In the genomic region with DNA sequence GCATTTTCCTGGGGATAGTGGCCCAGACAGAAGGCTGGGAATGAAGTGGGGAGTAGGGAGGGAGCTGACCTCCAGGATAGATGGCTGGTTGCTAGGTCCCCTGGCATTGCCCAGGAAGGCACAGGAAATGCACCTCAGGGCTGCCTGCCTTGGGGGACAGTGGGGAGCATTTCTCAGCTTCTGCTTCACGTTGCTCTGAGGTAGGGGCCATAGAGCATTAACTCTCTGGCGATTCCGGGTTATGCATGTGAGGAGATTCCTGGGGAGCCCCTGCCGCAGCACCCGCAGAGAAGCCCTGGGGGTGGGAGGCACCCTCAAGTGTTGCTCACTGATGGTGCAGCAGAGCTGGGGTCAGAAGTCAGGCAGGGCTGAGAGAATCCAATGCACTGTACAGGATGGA, we compare ENCODE assay signal across 22 cellular contexts.
"Had no signal": no experiment of that assay in that cellular context is flagged by ENCODE, and none has a peak within 500 bp of the region (broad histone marks: within the 10 kb centered on the region; RNA-seq: fewer than 3 reads in every experiment).

No MANE protein-coding gene starts in this region.

- H3K9me3 ChIP-seq: gastroesophageal sphincter, psoas muscle, suprapubic skin, tibial artery had no signal

- FAIRE-seq: astrocyte had no signal

- H3K36me3 ChIP-seq: brain microvascular endothelial cell, gastroesophageal sphincter, left ventricle myocardium inferior, suprapubic skin, tibial artery had no signal

- DNase-seq: activated B cell treated with CpG ODN at 0.5 μM for 24 hours; activated CD4-positive, alpha-beta T cell treated with anti-CD3 and anti-CD28 coated beads, Interleukin-2, amount 50 U/mL, for 4 hours; activated gamma-delta T cell; activated naive CD4-positive, alpha-beta T cell treated with anti-CD3 and anti-CD28 coated beads, Interleukin-2, amount 50 U/mL, for 16 hours; activated T-cell treated with anti-CD3 and anti-CD28 coated beads for 4 hours; amniotic stem cell; brain microvascular endothelial cell; caudate nucleus; left ventricle myocardium inferior; nucleus accumbens; psoas muscle; stimulated activated CD4-positive, alpha-beta T cell treated with anti-CD3 and anti-CD28 coated beads, Interleukin-15, amount 100 ng/mL, for 24 hours; stimulated activated naive CD4-positive, alpha-beta T cell; T-cell; tibial artery had no signal

- H3K27me3 ChIP-seq: brain microvascular endothelial cell had no signal

- H3K4me1 ChIP-seq: gastroesophageal sphincter, parathyroid adenoma, psoas muscle, tibial artery had no signal

- H3K27ac ChIP-seq: brain microvascular endothelial cell, epithelial cell of prostate, gastroesophageal sphincter, hepatocyte, parathyroid adenoma, psoas muscle, suprapubic skin, tibial artery had no signal

- H3K4me3 ChIP-seq: gastroesophageal sphincter, hepatocyte, left ventricle myocardium inferior, psoas muscle, smooth muscle cell, suprapubic skin, tibial artery had no signal
